ENCODE assay signal across 1 cellular context in the genomic region with DNA sequence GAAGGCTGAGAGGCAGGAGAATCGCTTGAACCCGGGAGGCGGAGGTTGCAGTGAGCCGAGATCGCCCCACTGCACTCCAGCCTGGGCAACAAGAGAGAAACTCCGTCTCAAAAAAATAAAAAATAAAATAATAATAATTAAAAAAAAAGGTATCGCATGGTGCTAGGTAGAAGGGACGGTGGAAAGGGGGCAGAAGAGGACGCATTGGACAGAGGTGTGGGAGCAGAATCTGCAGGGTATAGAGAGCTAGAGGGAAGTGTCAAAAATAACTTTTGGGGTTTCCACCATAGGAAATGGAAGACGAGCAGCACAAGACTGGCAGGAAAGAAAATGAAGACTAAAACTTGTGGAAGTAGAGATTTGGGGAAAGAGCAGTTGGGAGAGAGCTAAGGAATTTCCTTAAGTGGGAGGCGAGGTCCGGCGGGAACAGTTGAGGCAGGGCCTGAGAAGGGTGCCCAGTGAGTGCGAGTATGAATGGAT.
TF ChIP-seq lines count a peak whose summit lies in the region.

No MANE protein-coding gene starts in this region.

TF ChIP-seq in K562, 482 proteins besides CTCF, POLR2A, EP300 and RAD21 (continued from another document):
- TF ChIP-seq, protein P1, sequence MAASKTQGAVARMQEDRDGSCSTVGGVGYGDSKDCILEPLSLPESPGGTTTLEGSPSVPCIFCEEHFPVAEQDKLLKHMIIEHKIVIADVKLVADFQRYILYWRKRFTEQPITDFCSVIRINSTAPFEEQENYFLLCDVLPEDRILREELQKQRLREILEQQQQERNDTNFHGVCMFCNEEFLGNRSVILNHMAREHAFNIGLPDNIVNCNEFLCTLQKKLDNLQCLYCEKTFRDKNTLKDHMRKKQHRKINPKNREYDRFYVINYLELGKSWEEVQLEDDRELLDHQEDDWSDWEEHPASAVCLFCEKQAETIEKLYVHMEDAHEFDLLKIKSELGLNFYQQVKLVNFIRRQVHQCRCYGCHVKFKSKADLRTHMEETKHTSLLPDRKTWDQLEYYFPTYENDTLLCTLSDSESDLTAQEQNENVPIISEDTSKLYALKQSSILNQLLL (CRISPR knock-in tag; IDR thresholded peaks at IDR 0.05; ENCODE audit: borderline replicate concordance): no peak
- TF ChIP-seq, protein P2, sequence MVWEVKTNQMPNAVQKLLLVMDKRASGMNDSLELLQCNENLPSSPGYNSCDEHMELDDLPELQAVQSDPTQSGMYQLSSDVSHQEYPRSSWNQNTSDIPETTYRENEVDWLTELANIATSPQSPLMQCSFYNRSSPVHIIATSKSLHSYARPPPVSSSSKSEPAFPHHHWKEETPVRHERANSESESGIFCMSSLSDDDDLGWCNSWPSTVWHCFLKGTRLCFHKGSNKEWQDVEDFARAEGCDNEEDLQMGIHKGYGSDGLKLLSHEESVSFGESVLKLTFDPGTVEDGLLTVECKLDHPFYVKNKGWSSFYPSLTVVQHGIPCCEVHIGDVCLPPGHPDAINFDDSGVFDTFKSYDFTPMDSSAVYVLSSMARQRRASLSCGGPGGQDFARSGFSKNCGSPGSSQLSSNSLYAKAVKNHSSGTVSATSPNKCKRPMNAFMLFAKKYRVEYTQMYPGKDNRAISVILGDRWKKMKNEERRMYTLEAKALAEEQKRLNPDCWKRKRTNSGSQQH (CRISPR knock-in tag; IDR thresholded peaks at IDR 0.05): no peak
- TF ChIP-seq, protein P3, sequence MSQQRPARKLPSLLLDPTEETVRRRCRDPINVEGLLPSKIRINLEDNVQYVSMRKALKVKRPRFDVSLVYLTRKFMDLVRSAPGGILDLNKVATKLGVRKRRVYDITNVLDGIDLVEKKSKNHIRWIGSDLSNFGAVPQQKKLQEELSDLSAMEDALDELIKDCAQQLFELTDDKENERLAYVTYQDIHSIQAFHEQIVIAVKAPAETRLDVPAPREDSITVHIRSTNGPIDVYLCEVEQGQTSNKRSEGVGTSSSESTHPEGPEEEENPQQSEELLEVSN (IDR thresholded peaks at IDR 0.05; ENCODE audit: borderline replicate concordance in 1 of 2, extremely low read depth in 1 of 2, insufficient read depth in 1 of 2, insufficient read length in 1 of 2, low read depth in 1 of 2, low read length in 1 of 2, poor library complexity in 1 of 2, severe bottlenecking in 1 of 2): no peak
- TF ChIP-seq ASH1L (IDR thresholded peaks at IDR 0.05; ENCODE audit: borderline replicate concordance, low read depth, partially characterized antibody) (no peak), TFAM (CRISPR knock-in tag; conservative IDR thresholded peaks at IDR 0.05) (no peak), NR4A1 (CRISPR knock-in tag; IDR thresholded peaks at IDR 0.05) (no peak), NR4A1 (tag; IDR thresholded peaks at IDR 0.05) (no peak), CHCHD3 (CRISPR knock-in tag; IDR thresholded peaks at IDR 0.05) (no peak), HDAC3 (IDR thresholded peaks at IDR 0.05; ENCODE audit: borderline replicate concordance, partially characterized antibody) (no peak), ZNF146 (CRISPR knock-in tag; IDR thresholded peaks at IDR 0.05; ENCODE audit: unreplicated experiment) (no peak), POLR2H (tag; IDR thresholded peaks at IDR 0.05; ENCODE audit: low read depth) (no peak), ZNF12 (CRISPR knock-in tag; IDR thresholded peaks at IDR 0.05) (no peak), FOXK2 (conservative IDR thresholded peaks at IDR 0.05 in 1 of 2, IDR thresholded peaks at IDR 0.05 in 1 of 2; ENCODE audit: low read depth in 2 of 2) (0 out of 4 replicates have a peak, but pooled peaks of 1 of the 2 experiments have one; percentile 22), LEF1 (IDR thresholded peaks at IDR 0.05) (0 out of 2 replicates have a peak, but pooled peaks have one; percentile 7), HDAC1 (IDR thresholded peaks at IDR 0.05) (peak in 1 of 2 experiments; percentile 70; a peak in 1 of 4 replicates), RBM17 (IDR thresholded peaks at IDR 0.05; ENCODE audit: borderline replicate concordance, low read depth, low read length) (no peak), ZFX (CRISPR knock-in tag; IDR thresholded peaks at IDR 0.05) (no peak), PTBP1 (IDR thresholded peaks at IDR 0.05; ENCODE audit: low read depth, low read length) (no peak), CBFA2T3 (IDR thresholded peaks at IDR 0.05) (no peak), ZNF253 (CRISPR knock-in tag; conservative IDR thresholded peaks at IDR 0.05) (no peak)
- TF ChIP-seq, protein P4, sequence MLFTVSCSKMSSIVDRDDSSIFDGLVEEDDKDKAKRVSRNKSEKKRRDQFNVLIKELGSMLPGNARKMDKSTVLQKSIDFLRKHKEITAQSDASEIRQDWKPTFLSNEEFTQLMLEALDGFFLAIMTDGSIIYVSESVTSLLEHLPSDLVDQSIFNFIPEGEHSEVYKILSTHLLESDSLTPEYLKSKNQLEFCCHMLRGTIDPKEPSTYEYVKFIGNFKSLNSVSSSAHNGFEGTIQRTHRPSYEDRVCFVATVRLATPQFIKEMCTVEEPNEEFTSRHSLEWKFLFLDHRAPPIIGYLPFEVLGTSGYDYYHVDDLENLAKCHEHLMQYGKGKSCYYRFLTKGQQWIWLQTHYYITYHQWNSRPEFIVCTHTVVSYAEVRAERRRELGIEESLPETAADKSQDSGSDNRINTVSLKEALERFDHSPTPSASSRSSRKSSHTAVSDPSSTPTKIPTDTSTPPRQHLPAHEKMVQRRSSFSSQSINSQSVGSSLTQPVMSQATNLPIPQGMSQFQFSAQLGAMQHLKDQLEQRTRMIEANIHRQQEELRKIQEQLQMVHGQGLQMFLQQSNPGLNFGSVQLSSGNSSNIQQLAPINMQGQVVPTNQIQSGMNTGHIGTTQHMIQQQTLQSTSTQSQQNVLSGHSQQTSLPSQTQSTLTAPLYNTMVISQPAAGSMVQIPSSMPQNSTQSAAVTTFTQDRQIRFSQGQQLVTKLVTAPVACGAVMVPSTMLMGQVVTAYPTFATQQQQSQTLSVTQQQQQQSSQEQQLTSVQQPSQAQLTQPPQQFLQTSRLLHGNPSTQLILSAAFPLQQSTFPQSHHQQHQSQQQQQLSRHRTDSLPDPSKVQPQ (CRISPR knock-in tag; IDR thresholded peaks at IDR 0.05; ENCODE audit: borderline replicate concordance): no peak
- TF ChIP-seq, protein P5, sequence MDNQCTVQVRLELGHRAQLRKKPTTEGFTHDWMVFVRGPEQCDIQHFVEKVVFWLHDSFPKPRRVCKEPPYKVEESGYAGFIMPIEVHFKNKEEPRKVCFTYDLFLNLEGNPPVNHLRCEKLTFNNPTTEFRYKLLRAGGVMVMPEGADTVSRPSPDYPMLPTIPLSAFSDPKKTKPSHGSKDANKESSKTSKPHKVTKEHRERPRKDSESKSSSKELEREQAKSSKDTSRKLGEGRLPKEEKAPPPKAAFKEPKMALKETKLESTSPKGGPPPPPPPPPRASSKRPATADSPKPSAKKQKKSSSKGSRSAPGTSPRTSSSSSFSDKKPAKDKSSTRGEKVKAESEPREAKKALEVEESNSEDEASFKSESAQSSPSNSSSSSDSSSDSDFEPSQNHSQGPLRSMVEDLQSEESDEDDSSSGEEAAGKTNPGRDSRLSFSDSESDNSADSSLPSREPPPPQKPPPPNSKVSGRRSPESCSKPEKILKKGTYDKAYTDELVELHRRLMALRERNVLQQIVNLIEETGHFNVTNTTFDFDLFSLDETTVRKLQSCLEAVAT (IDR thresholded peaks at IDR 0.05): peak; percentile 30 to 49; a peak in 1 of 4 replicates
TF ChIP-seq in K562: peak in this region for 21.
